In the genomic region with DNA sequence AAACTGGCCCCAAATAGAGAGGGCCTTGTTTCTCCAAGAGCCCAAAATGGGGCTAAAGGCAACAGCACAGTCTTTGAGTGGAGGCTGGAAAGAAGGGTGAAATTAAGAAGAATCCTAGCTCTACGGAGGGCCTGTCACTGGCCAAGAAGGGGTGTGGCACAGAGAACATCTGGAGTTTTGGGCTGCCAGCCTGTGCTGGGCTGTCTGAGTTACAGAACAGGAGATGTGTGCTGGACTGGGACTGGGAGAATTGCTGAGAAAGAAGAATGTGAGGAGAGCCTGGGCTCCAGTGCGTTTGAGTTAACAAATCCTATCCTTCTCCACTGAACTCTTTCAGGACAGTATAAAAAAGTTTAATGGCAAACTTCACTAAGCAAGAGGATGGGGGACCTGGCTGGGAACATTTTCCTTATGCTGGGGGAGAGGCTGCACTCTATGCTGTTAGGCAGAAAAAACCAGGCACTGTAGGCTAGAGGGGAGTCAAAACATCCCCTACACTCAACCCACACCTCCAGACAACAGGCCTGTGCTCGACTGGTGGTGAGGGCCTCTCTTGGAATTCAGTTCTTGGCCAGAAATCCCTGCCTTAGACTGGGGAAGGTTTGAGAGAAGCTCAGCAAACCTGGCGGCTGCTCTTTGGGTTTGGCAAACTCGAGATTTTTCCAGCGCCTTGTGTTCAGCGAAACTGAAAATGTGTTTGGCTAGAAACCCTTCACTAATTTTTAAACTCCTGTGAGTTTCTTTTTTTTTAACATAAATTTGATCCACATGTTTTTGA, we compare ENCODE assay signal across 1 cellular context.
TF ChIP-seq lines count a peak whose summit lies in the region.

No MANE protein-coding gene starts in this region.

TF ChIP-seq in GM23338, 12 proteins besides CTCF, POLR2A, EP300 and RAD21 (continued from another document):
- TF ChIP-seq, protein P1, sequence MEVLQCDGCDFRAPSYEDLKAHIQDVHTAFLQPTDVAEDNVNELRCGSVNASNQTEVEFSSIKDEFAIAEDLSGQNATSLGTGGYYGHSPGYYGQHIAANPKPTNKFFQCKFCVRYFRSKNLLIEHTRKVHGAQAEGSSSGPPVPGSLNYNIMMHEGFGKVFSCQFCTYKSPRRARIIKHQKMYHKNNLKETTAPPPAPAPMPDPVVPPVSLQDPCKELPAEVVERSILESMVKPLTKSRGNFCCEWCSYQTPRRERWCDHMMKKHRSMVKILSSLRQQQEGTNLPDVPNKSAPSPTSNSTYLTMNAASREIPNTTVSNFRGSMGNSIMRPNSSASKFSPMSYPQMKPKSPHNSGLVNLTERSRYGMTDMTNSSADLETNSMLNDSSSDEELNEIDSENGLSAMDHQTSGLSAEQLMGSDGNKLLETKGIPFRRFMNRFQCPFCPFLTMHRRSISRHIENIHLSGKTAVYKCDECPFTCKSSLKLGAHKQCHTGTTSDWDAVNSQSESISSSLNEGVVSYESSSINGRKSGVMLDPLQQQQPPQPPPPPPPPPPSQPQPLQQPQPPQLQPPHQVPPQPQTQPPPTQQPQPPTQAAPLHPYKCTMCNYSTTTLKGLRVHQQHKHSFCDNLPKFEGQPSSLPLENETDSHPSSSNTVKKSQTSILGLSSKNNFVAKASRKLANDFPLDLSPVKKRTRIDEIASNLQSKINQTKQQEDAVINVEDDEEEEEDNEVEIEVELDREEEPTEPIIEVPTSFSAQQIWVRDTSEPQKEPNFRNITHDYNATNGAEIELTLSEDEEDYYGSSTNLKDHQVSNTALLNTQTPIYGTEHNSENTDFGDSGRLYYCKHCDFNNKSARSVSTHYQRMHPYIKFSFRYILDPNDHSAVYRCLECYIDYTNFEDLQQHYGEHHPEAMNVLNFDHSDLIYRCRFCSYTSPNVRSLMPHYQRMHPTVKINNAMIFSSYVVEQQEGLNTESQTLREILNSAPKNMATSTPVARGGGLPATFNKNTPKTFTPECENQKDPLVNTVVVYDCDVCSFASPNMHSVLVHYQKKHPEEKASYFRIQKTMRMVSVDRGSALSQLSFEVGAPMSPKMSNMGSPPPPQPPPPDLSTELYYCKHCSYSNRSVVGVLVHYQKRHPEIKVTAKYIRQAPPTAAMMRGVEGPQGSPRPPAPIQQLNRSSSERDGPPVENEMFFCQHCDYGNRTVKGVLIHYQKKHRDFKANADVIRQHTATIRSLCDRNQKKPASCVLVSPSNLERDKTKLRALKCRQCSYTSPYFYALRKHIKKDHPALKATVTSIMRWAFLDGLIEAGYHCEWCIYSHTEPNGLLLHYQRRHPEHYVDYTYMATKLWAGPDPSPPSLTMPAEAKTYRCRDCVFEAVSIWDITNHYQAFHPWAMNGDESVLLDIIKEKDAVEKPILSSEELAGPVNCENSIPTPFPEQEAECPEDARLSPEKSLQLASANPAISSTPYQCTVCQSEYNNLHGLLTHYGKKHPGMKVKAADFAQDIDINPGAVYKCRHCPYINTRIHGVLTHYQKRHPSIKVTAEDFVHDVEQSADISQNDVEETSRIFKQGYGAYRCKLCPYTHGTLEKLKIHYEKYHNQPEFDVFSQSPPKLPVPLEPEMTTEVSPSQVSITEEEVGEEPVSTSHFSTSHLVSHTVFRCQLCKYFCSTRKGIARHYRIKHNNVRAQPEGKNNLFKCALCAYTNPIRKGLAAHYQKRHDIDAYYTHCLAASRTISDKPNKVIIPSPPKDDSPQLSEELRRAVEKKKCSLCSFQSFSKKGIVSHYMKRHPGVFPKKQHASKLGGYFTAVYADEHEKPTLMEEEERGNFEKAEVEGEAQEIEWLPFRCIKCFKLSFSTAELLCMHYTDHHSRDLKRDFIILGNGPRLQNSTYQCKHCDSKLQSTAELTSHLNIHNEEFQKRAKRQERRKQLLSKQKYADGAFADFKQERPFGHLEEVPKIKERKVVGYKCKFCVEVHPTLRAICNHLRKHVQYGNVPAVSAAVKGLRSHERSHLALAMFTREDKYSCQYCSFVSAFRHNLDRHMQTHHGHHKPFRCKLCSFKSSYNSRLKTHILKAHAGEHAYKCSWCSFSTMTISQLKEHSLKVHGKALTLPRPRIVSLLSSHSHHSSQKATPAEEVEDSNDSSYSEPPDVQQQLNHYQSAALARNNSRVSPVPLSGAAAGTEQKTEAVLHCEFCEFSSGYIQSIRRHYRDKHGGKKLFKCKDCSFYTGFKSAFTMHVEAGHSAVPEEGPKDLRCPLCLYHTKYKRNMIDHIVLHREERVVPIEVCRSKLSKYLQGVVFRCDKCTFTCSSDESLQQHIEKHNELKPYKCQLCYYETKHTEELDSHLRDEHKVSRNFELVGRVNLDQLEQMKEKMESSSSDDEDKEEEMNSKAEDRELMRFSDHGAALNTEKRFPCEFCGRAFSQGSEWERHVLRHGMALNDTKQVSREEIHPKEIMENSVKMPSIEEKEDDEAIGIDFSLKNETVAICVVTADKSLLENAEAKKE (CRISPR knock-in tag; IDR thresholded peaks at IDR 0.05), result no peak
